24 cellular contexts compared by ENCODE assay signal in genomic region chr14:90042587-90043252, GRCh38. TPM values are rescaled to one million over a fixed set of nuclear protein-coding genes. Genes with fewer than 3 reads are reported as not detected.
"Had no signal": no experiment of that assay in that cellular context is flagged by ENCODE, and none has a peak within 500 bp of the region (broad histone marks: within the 10 kb centered on the region; RNA-seq: fewer than 3 reads in every experiment).

No MANE protein-coding gene starts in this region.

- DNase-seq: effector CD8-positive, alpha-beta T cell; foreskin melanocyte; heart left ventricle; hippocampal formation; left colon; left ventricle myocardium superior; mesenchymal stem cell; midbrain; naive B cell; sigmoid colon; stimulated activated CD4-positive, alpha-beta T cell treated with anti-CD3 and anti-CD28 coated beads, Interleukin-2, amount 100 ng/mL, for 24 hours; stimulated activated naive CD4-positive, alpha-beta T cell; stomach; substantia nigra; trophoblast cell had no signal

- ATAC-seq: heart left ventricle, left colon, left ventricle myocardium superior had no signal

- H3K27ac Mint-ChIP-seq: nephron had no signal

- H3K27me3 ChIP-seq: heart left ventricle, sigmoid colon, stomach had no signal

- H3K27me3 Mint-ChIP-seq: naive B cell had no signal

- H3K9me3 ChIP-seq: sigmoid colon, stomach, thoracic aorta had no signal

- H2AFZ ChIP-seq: parathyroid adenoma had no signal

- H3K4me3 ChIP-seq: coronary artery, heart left ventricle, lung, sigmoid colon, skin epidermis, stomach, thoracic aorta had no signal

- H3K4me1 ChIP-seq: parathyroid adenoma, sigmoid colon, stomach had no signal

- H3K9ac ChIP-seq: parathyroid adenoma had no signal

- H3K4me3 Mint-ChIP-seq: naive B cell, nephron had no signal

- H3K79me2 ChIP-seq: parathyroid adenoma had no signal

- H3K27ac ChIP-seq: coronary artery, heart left ventricle, parathyroid adenoma, sigmoid colon, skin epidermis, stomach, thoracic aorta had no signal

- H3K9me3 Mint-ChIP-seq: naive B cell, nephron had no signal

RNA-seq across cellular contexts. Expression of gene KCNK13, which starts 19.1 kb away (rescaled TPM):
- total RNA-seq: dermis microvascular lymphatic vessel endothelial cell, glomerular endothelial cell, pulmonary artery endothelial cell had no signal
